11 cellular contexts compared by ENCODE assay signal in genomic region chr2:61356261-61356957, GRCh38.
DNase-seq lines count a peak whose midpoint lies in the region; TF ChIP-seq lines count a peak whose summit lies in the region.
"Had no signal": no experiment of that assay in that cellular context is flagged by ENCODE, and none has a peak within 500 bp of the region (broad histone marks: within the 10 kb centered on the region; RNA-seq: fewer than 3 reads in every experiment).

No MANE protein-coding gene starts in this region.

- H3K9me3 ChIP-seq in skeletal muscle satellite cell (replicated peaks; ENCODE audit: low read length), result no peaks in the 10 kb centered on the region
- H3K9me3 ChIP-seq in ascending aorta, result peaks cover 4 to 19% of the 10 kb centered on the region in 2 donors
- peaks cover 0 to 17% (median 6%) of the 10 kb centered on the region in 3 donors for H3K9me3 ChIP-seq in tibial artery

- POLR2A ChIA-PET in activated CD4-positive, alpha-beta T cell treated with anti-CD3 and anti-CD28 coated beads, Interleukin-2, amount 10 ng/mL, durations not matched to agents 7 days and 5 days (lab: Charles Lee), result no interaction called here

- H3K27me3 ChIP-seq in skeletal muscle satellite cell (ENCODE audit: control insufficient read depth, insufficient read depth, low read length), result no peaks in the 10 kb centered on the region
- no peaks in the 10 kb centered on the region for H3K27me3 ChIP-seq in ascending aorta
- no peaks in the 10 kb centered on the region for H3K27me3 ChIP-seq in tibial artery

- CTCF ChIA-PET in activated CD4-positive, alpha-beta T cell treated with anti-CD3 and anti-CD28 coated beads, Interleukin-2, amount 10 ng/mL, durations not matched to agents 7 days and 5 days (lab: Charles Lee), result no interaction called here

- H3K4me1 ChIP-seq in skeletal muscle satellite cell (ENCODE audit: control insufficient read depth, insufficient read depth, low read length) (peaks cover 14% of the 10 kb centered on the region), ascending aorta (peaks cover 0 to 2% of the 10 kb centered on the region in 2 donors), tibial artery (peaks cover 0 to 33% (median 11%) of the 10 kb centered on the region in 4 donors)

- DNase-seq in activated CD4-positive, alpha-beta T cell treated with anti-CD3 and anti-CD28 coated beads, Interleukin-2, amount 10 ng/mL, durations not matched to agents 24 days and 14 days, result no peak
- DNase-seq in activated CD4-positive, alpha-beta T cell treated with anti-CD3 and anti-CD28 coated beads, Interleukin-2, amount 10 ng/mL, durations not matched to agents 7 days and 5 days, result no peak
- DNase-seq in MV-4-11 (lab: John Stamatoyannopoulos, UW), result peak; percentile 58
- DNase-seq in fibroblast of gingiva (ENCODE audit: low read depth), result peak; percentile 74
- DNase-seq in ascending aorta (ENCODE audit: low spot score in 2 of 2), result no peak
- DNase-seq in tibial artery, result no peak
- DNase-seq in SHP77 (lab: John Stamatoyannopoulos, UW), result no peak
- DNase-seq: left colon, NCI-H1092 treated with DMSO at 0.1 percent for 48 hours had no signal

- peaks cover 13% of the 10 kb centered on the region for H3K4me1 Mint-ChIP-seq in activated CD4-positive, alpha-beta T cell treated with anti-CD3 and anti-CD28 coated beads, Interleukin-2, amount 10 ng/mL, durations not matched to agents 24 days and 14 days
- peaks cover 19% of the 10 kb centered on the region for H3K4me1 Mint-ChIP-seq in activated CD4-positive, alpha-beta T cell treated with anti-CD3 and anti-CD28 coated beads, Interleukin-2, amount 10 ng/mL, durations not matched to agents 7 days and 5 days

- H3K27me3 Mint-ChIP-seq in activated CD4-positive, alpha-beta T cell treated with anti-CD3 and anti-CD28 coated beads, Interleukin-2, amount 10 ng/mL, durations not matched to agents 24 days and 14 days, result no peaks in the 10 kb centered on the region
- H3K27me3 Mint-ChIP-seq in activated CD4-positive, alpha-beta T cell treated with anti-CD3 and anti-CD28 coated beads, Interleukin-2, amount 10 ng/mL, durations not matched to agents 7 days and 5 days, result no peaks in the 10 kb centered on the region
- H3K27me3 Mint-ChIP-seq: stimulated activated memory B cell treated with anti-CD40 and anti-IgM and Interleukin-4, amounts not matched to agents 10 μg/mL and 1 μg/mL and 100 μg/mL, for 72 hours had no signal

- H3K4me3 ChIP-seq in skeletal muscle satellite cell (ENCODE audit: low read length) (no peak overlapping the region), ascending aorta (no peak overlapping the region), tibial artery (no peak overlapping the region)

- H3K4me3 Mint-ChIP-seq in activated CD4-positive, alpha-beta T cell treated with anti-CD3 and anti-CD28 coated beads, Interleukin-2, amount 10 ng/mL, durations not matched to agents 24 days and 14 days, result no peak overlapping the region
- H3K4me3 Mint-ChIP-seq in activated CD4-positive, alpha-beta T cell treated with anti-CD3 and anti-CD28 coated beads, Interleukin-2, amount 10 ng/mL, durations not matched to agents 7 days and 5 days, result no peak overlapping the region
- H3K4me3 Mint-ChIP-seq: stimulated activated memory B cell treated with anti-CD40 and anti-IgM and Interleukin-4, amounts not matched to agents 10 μg/mL and 1 μg/mL and 100 μg/mL, for 72 hours had no signal

- H3K9me3 Mint-ChIP-seq in activated CD4-positive, alpha-beta T cell treated with anti-CD3 and anti-CD28 coated beads, Interleukin-2, amount 10 ng/mL, durations not matched to agents 24 days and 14 days, result peaks cover 9% of the 10 kb centered on the region
- peaks cover 9% of the 10 kb centered on the region for H3K9me3 Mint-ChIP-seq in activated CD4-positive, alpha-beta T cell treated with anti-CD3 and anti-CD28 coated beads, Interleukin-2, amount 10 ng/mL, durations not matched to agents 7 days and 5 days

- intact Hi-C loops in activated CD4-positive, alpha-beta T cell treated with anti-CD3 and anti-CD28 coated beads, Interleukin-2, amount 10 ng/mL, durations not matched to agents 24 days and 14 days (cut with micrococcal nuclease), result no loop called here
- intact Hi-C loops in ascending aorta (cut with DNase I) (no loop called here), tibial artery (cut with DNase I; ENCODE audit: low total_unique reads) (no loop called here)

- peak overlapping the region; percentile 48 for H3K4me2 ChIP-seq in skeletal muscle satellite cell (ENCODE audit: low read length)

- peak overlapping the region; percentile 25 for H3K27ac Mint-ChIP-seq in activated CD4-positive, alpha-beta T cell treated with anti-CD3 and anti-CD28 coated beads, Interleukin-2, amount 10 ng/mL, durations not matched to agents 24 days and 14 days
- H3K27ac Mint-ChIP-seq in activated CD4-positive, alpha-beta T cell treated with anti-CD3 and anti-CD28 coated beads, Interleukin-2, amount 10 ng/mL, durations not matched to agents 7 days and 5 days, result no peak overlapping the region
- H3K27ac Mint-ChIP-seq: stimulated activated memory B cell treated with anti-CD40 and anti-IgM and Interleukin-4, amounts not matched to agents 10 μg/mL and 1 μg/mL and 100 μg/mL, for 72 hours had no signal

- no peak for TF ChIP-seq CTCF in ascending aorta (IDR thresholded peaks at IDR 0.05)
- TF ChIP-seq CTCF in tibial artery (IDR thresholded peaks at IDR 0.05), result no peak

- no peak overlapping the region for H3K9ac ChIP-seq in skeletal muscle satellite cell (ENCODE audit: low read depth, low read length)

- H3K36me3 Mint-ChIP-seq in activated CD4-positive, alpha-beta T cell treated with anti-CD3 and anti-CD28 coated beads, Interleukin-2, amount 10 ng/mL, durations not matched to agents 24 days and 14 days (ENCODE audit: low read depth), result peaks cover 58% of the 10 kb centered on the region
- peaks cover 50% of the 10 kb centered on the region for H3K36me3 Mint-ChIP-seq in activated CD4-positive, alpha-beta T cell treated with anti-CD3 and anti-CD28 coated beads, Interleukin-2, amount 10 ng/mL, durations not matched to agents 7 days and 5 days (ENCODE audit: low read depth)

- H3K27ac ChIP-seq in ascending aorta (no peak overlapping the region), tibial artery (peak overlapping the region in 1 of 2 donors; percentile 17)

- H3K36me3 ChIP-seq in skeletal muscle satellite cell (ENCODE audit: insufficient read depth, low read length), result peaks cover 17% of the 10 kb centered on the region
- peaks cover 13 to 23% of the 10 kb centered on the region in 2 donors for H3K36me3 ChIP-seq in ascending aorta
- peaks cover 11 to 22% (median 14%) of the 10 kb centered on the region in 3 donors for H3K36me3 ChIP-seq in tibial artery

Comparison
In these comparisons a context has a peak if more than half of its experiments do, and no peak if none do; other contexts are left out.
1. DNase-seq: peak in MV-4-11 (single experiment) and fibroblast of gingiva (single experiment); none in activated CD4-positive, alpha-beta T cell treated with anti-CD3 and anti-CD28 coated beads, Interleukin-2, amount 10 ng/mL, durations not matched to agents 24 days and 14 days (single experiment), activated CD4-positive, alpha-beta T cell treated with anti-CD3 and anti-CD28 coated beads, Interleukin-2, amount 10 ng/mL, durations not matched to agents 7 days and 5 days (single experiment), ascending aorta (0 of 2), tibial artery (0 of 2) and SHP77 (0 of 2).